29 cellular contexts compared by ENCODE assay signal in the genomic region with DNA sequence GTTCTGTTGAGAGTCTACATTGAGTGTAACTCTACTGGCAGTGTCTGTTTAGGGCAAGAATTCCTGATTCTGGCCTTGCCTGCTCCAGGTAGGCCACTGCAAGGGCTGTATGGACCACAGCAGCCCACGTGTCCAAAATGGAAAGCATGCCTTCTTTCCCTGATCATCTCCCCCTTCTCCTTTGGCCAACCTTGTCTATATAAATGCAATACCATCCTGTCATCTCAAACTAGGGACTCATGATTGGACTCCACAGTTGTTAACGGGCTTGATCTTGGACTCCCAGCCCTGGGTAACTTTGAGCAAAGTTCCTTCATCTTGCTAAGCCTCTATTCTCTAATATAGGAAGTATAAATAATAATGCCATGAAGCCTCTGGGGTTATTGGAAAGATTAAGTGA.
DNase-seq lines count a peak whose midpoint lies in the region; ATAC-seq and TF ChIP-seq lines count a peak whose summit lies in the region.
"Had no signal": no experiment of that assay in that cellular context is flagged by ENCODE, and none has a peak within 500 bp of the region (broad histone marks: within the 10 kb centered on the region; RNA-seq: fewer than 3 reads in every experiment).

No MANE protein-coding gene starts in this region.

- H3K4me2 ChIP-seq in GM23248 (ENCODE audit: unreplicated experiment): peak overlapping the region; percentile 83
- H3K4me2 ChIP-seq in fibroblast of lung (ENCODE audit: extremely low read depth, insufficient read depth, low read length): no peak overlapping the region

- H3K9me2 ChIP-seq in GM23248 (ENCODE audit: insufficient read depth): no peaks in the 10 kb centered on the region

- intact Hi-C loops in gastrocnemius medialis (cut with DNase I; ENCODE audit: low total_unique reads): loop anchor here (10.0 kb wide), 2 partner anchors 78 to 388 kb away; no protein-coding TSS in a partner anchor

- H3K36me3 ChIP-seq in GM23248 (ENCODE audit: low read depth) (no peaks in the 10 kb centered on the region), SJSA1 (no peaks in the 10 kb centered on the region), fibroblast of lung (ENCODE audit: control insufficient read depth, insufficient read depth, low read length) (no peaks in the 10 kb centered on the region), gastrocnemius medialis (no peaks in the 10 kb centered on the region)
- H3K36me3 ChIP-seq: BLaER1 treated with 17β-estradiol and CSF1 and Interleukin-3, amounts not matched to agents 10 nM and 100 nM; spleen; upper lobe of right lung had no signal

- TF ChIP-seq CTCF in fibroblast of lung (conservative IDR thresholded peaks at IDR 0.05 in 1 of 2, IDR thresholded peaks at IDR 0.05 in 1 of 2; ENCODE audit: low read depth in 1 of 2, low read length in 2 of 2) (no peak), gastrocnemius medialis (IDR thresholded peaks at IDR 0.05 in 4 of 5, conservative IDR thresholded peaks at IDR 0.05 in 1 of 5) (no peak)

- H3K27ac ChIP-seq in GM23248 (peak overlapping the region; percentile 95), SJSA1 (peak overlapping the region; percentile 84), fibroblast of lung (ENCODE audit: insufficient read depth, low read length) (peak overlapping the region; percentile 59), gastrocnemius medialis (peak overlapping the region; percentile 0 to 68 (median 38))
- H3K27ac ChIP-seq: SK-N-MC, spleen, upper lobe of right lung had no signal

- H3F3A ChIP-seq in GM23248 (ENCODE audit: insufficient read depth): peaks cover 33% of the 10 kb centered on the region

- H3K9ac ChIP-seq in GM23248 (peak overlapping the region; percentile 67), fibroblast of lung (ENCODE audit: insufficient read depth, low read length) (no peak overlapping the region)
- H3K9ac ChIP-seq: BLaER1 treated with 17β-estradiol and CSF1 and Interleukin-3, amounts not matched to agents 10 nM and 100 nM had no signal

- no peaks in the 10 kb centered on the region for H4K20me1 ChIP-seq in GM23248 (ENCODE audit: insufficient read depth)
- no peaks in the 10 kb centered on the region for H4K20me1 ChIP-seq in fibroblast of lung (ENCODE audit: control insufficient read depth, extremely low read depth, insufficient read depth, low read length)
- H4K20me1 ChIP-seq: BLaER1 treated with 17β-estradiol and CSF1 and Interleukin-3, amounts not matched to agents 10 nM and 100 nM had no signal

- H2AFZ ChIP-seq in GM23248 (no peak overlapping the region), fibroblast of lung (ENCODE audit: low read length) (no peak overlapping the region)

- WGBS in GM23248 (ENCODE audit: low coverage in 1 of 2, low lambda C conversion rate in 2 of 2, missing lambda C conversion rate in 2 of 2), 2 experiments: 77 to 93% methylated on average over 2 of the region's 2 CpGs

- DNase-seq in GM23248 (no peak), SJSA1 (ENCODE audit: low read depth in 1 of 2, low spot score in 2 of 2) (no peak), fibroblast of lung (ENCODE audit: low read depth in 2 of 2) (no peak), gastrocnemius medialis (no peak), NCI-H1105 treated with DMSO at 0.1 percent for 48 hours (lab: John Stamatoyannopoulos, UW) (no peak)
- DNase-seq in stimulated activated naive CD4-positive, alpha-beta T cell (lab: John Stamatoyannopoulos, UW): no peak
- DNase-seq: activated CD4-positive, alpha-beta T cell treated with anti-CD3 and anti-CD28 coated beads for 1 hour; activated CD8-positive, alpha-beta T cell treated with anti-CD3 and anti-CD28 coated beads for 36 hours; COR-L47; DMS79 treated with DMSO at 0.1 percent for 48 hours; GF-D8; head of caudate nucleus; KBM-7; mesendoderm; MM.1S; NCI-H1417; NCI-H2029 treated with DMSO at 0.1 percent for 48 hours; NCI-H2227 treated with DMSO at 0.1 percent for 48 hours; NCI-H526 treated with DMSO at 0.1 percent for 48 hours; RPMI8226; spleen; stimulated activated CD4-positive, alpha-beta T cell treated with anti-CD3 and anti-CD28 coated beads, Interleukin-4, amount 100 ng/mL, for 1 hour; T-helper 17 cell; upper lobe of right lung had no signal

- H3K9me3 ChIP-seq in GM23248 (ENCODE audit: low read depth) (no peaks in the 10 kb centered on the region), SJSA1 (replicated peaks) (no peaks in the 10 kb centered on the region), fibroblast of lung (ENCODE audit: control insufficient read depth, insufficient read depth, low read depth, low read length) (no peaks in the 10 kb centered on the region), gastrocnemius medialis (no peaks in the 10 kb centered on the region)
- H3K9me3 ChIP-seq: spleen, upper lobe of right lung had no signal

- in situ Hi-C loops in GM23248 (cut with MboI): no loop called here
- in situ Hi-C loops in gastrocnemius medialis (cut with MboI; ENCODE audit: low sequenced_read_pairs in 4 of 4): loop anchor here in 1 of 4 donors (10.0 to 25.0 kb wide), 2 partner anchors 132 to 375 kb away; no protein-coding TSS in a partner anchor

- H3K4me1 ChIP-seq in GM23248 (ENCODE audit: insufficient read depth): peaks cover 37% of the 10 kb centered on the region
- H3K4me1 ChIP-seq in SJSA1 (replicated peaks): peaks cover 34% of the 10 kb centered on the region
- peaks cover 16% of the 10 kb centered on the region for H3K4me1 ChIP-seq in fibroblast of lung (ENCODE audit: control insufficient read depth, extremely low read depth, insufficient read depth, low read length)
- H3K4me1 ChIP-seq in gastrocnemius medialis: peaks cover 5 to 7% of the 10 kb centered on the region in 2 donors
- H3K4me1 ChIP-seq: spleen, upper lobe of right lung had no signal

- TF ChIP-seq POLR2A in gastrocnemius medialis (IDR thresholded peaks at IDR 0.05): no peak

- H3K79me2 ChIP-seq in GM23248 (ENCODE audit: insufficient read depth) (no peaks in the 10 kb centered on the region), fibroblast of lung (ENCODE audit: control insufficient read depth, insufficient read depth, low read length) (no peaks in the 10 kb centered on the region)

- H3K4me3 ChIP-seq in GM23248 (no peak overlapping the region), SJSA1 (no peak overlapping the region), fibroblast of lung (replicated peaks in 1 of 4; ENCODE audit: control extremely low read depth in 1 of 4, insufficient read depth in 1 of 4, low read depth in 3 of 4, low read length in 4 of 4) (no peak overlapping the region), gastrocnemius medialis (no peak overlapping the region)
- H3K4me3 ChIP-seq: BLaER1 treated with 17β-estradiol and CSF1 and Interleukin-3, amounts not matched to agents 10 nM and 100 nM; SK-N-MC; spleen; upper lobe of right lung had no signal

- H3K27me3 ChIP-seq in GM23248 (replicated peaks; ENCODE audit: insufficient read depth): no peaks in the 10 kb centered on the region
- no peaks in the 10 kb centered on the region for H3K27me3 ChIP-seq in SJSA1 (replicated peaks)
- H3K27me3 ChIP-seq in fibroblast of lung (ENCODE audit: control insufficient read depth, insufficient read depth, low read length): no peaks in the 10 kb centered on the region
- H3K27me3 ChIP-seq in gastrocnemius medialis: no peaks in the 10 kb centered on the region
- H3K27me3 ChIP-seq: BLaER1 treated with 17β-estradiol and CSF1 and Interleukin-3, amounts not matched to agents 10 nM and 100 nM; upper lobe of right lung had no signal

- ATAC-seq in gastrocnemius medialis (no peak), HG02759 (IDR thresholded peaks at IDR 0.05; ENCODE audit: unreplicated experiment) (no peak), HG02642 (IDR thresholded peaks at IDR 0.05; ENCODE audit: poor library complexity, unreplicated experiment) (no peak)
- ATAC-seq: activated CD8-positive, alpha-beta T cell treated with anti-CD3 and anti-CD28 coated beads for 36 hours; activated naive CD4-positive, alpha-beta T cell treated with anti-CD3 and anti-CD28 coated beads, Interleukin-2, amount 50 U/mL, for 72 hours; T-helper 17 cell; upper lobe of right lung had no signal

Comparison
In these comparisons a context has a peak if more than half of its experiments do, and no peak if none do; other contexts are left out.
1. H3K27ac ChIP-seq: peak in every context shown above with its lines; median percentile 95 in GM23248; 84 in SJSA1; 59 in fibroblast of lung; 38 in gastrocnemius medialis.